ENCODE assay signal across 11 cellular contexts in genomic region chr10:28734940-28735759, GRCh38. TPM values are rescaled to one million over a fixed set of nuclear protein-coding genes. Genes with fewer than 3 reads are reported as not detected.
DNase-seq lines count a peak whose midpoint lies in the region; FAIRE-seq and TF ChIP-seq lines count a peak whose summit lies in the region.
"Had no signal": no experiment of that assay in that cellular context is flagged by ENCODE, and none has a peak within 500 bp of the region (broad histone marks: within the 10 kb centered on the region; RNA-seq: fewer than 3 reads in every experiment).

No MANE protein-coding gene starts in this region.

- TF ChIP-seq CTCF in epithelial cell of proximal tubule (conservative IDR thresholded peaks at IDR 0.05; ENCODE audit: low read depth, low read length) (no peak), osteocyte (IDR thresholded peaks at IDR 0.05) (no peak)

- no peak overlapping the region for H3K4me3 ChIP-seq in epithelial cell of proximal tubule (ENCODE audit: low read depth, low read length)
- H3K4me3 ChIP-seq: gastrocnemius medialis, uterus had no signal

- H3K4me1 Mint-ChIP-seq in osteocyte (ENCODE audit: unreplicated experiment) = peaks cover 17% of the 10 kb centered on the region
- peaks cover 2% of the 10 kb centered on the region for H3K4me1 Mint-ChIP-seq in activated naive CD8-positive, alpha-beta T cell treated with anti-CD3 and anti-CD28 coated beads for 36 hours

- peak; percentile 95 for DNase-seq in RCC 7860 (ENCODE audit: low spot score)
- DNase-seq in epithelial cell of proximal tubule (ENCODE audit: low read depth) = peak; percentile 94
- DNase-seq in osteocyte (ENCODE audit: extremely low spot score, unreplicated experiment) = peak; percentile 87
- no peak for DNase-seq in GOT3 (lab: John Stamatoyannopoulos, UW)
- DNase-seq in NCI-H2107 treated with DMSO at 0.1 percent for 48 hours (lab: John Stamatoyannopoulos, UW; ENCODE audit: unreplicated experiment) = no peak
- DNase-seq in frontal cortex (ENCODE audit: low spot score in 2 of 2) = no peak
- DNase-seq in activated naive CD8-positive, alpha-beta T cell treated with anti-CD3 and anti-CD28 coated beads for 36 hours = no peak
- DNase-seq: gastrocnemius medialis, NCI-H2081 treated with DMSO at 0.1 percent for 48 hours had no signal

- no peaks in the 10 kb centered on the region for H3K36me3 Mint-ChIP-seq in osteocyte (ENCODE audit: unreplicated experiment)
- no peaks in the 10 kb centered on the region for H3K36me3 Mint-ChIP-seq in activated naive CD8-positive, alpha-beta T cell treated with anti-CD3 and anti-CD28 coated beads for 36 hours

- H3K4me3 Mint-ChIP-seq in osteocyte (ENCODE audit: unreplicated experiment) = no peak overlapping the region
- no peak overlapping the region for H3K4me3 Mint-ChIP-seq in activated naive CD8-positive, alpha-beta T cell treated with anti-CD3 and anti-CD28 coated beads for 36 hours

- FAIRE-seq in G401.6 (lab: Jason Lieb, UNC) (peak; percentile 91), RCC 7860 (lab: Jason Lieb, UNC) (peak; percentile 90), frontal cortex (lab: Jason Lieb, UNC) (no peak)

- H3K27ac Mint-ChIP-seq in osteocyte (ENCODE audit: unreplicated experiment) = peak overlapping the region; percentile 79
- no peak overlapping the region for H3K27ac Mint-ChIP-seq in activated naive CD8-positive, alpha-beta T cell treated with anti-CD3 and anti-CD28 coated beads for 36 hours

- H3K27me3 Mint-ChIP-seq in osteocyte (ENCODE audit: unreplicated experiment) = peaks cover 20% of the 10 kb centered on the region
- H3K27me3 Mint-ChIP-seq in activated naive CD8-positive, alpha-beta T cell treated with anti-CD3 and anti-CD28 coated beads for 36 hours = peaks cover 12% of the 10 kb centered on the region

- H3K9me3 Mint-ChIP-seq in osteocyte (ENCODE audit: unreplicated experiment) = peaks cover 7% of the 10 kb centered on the region
- H3K9me3 Mint-ChIP-seq in activated naive CD8-positive, alpha-beta T cell treated with anti-CD3 and anti-CD28 coated beads for 36 hours = peaks cover 1% of the 10 kb centered on the region

RNA-seq across cellular contexts. Expression of gene BAMBI, which starts 57.8 kb away (rescaled TPM):
- 12.6 and 16.0 TPM in 2 replicates for total RNA-seq in epithelial cell of proximal tubule
- total RNA-seq in osteocyte = 6.1 and 6.8 TPM in 2 replicates
- total RNA-seq in frontal cortex = 4.5 TPM
- under 1 TPM; 0.44 to 0.68 TPM for total RNA-seq in activated naive CD8-positive, alpha-beta T cell treated with anti-CD3 and anti-CD28 coated beads for 36 hours

Comparison
In these comparisons a context has a peak if more than half of its experiments do, and no peak if none do; other contexts are left out.
1. DNase-seq: peak in RCC 7860 (single experiment), epithelial cell of proximal tubule (single experiment) and osteocyte (single experiment); none in GOT3 (single experiment), NCI-H2107 treated with DMSO at 0.1 percent for 48 hours (single experiment), frontal cortex (0 of 2) and activated naive CD8-positive, alpha-beta T cell treated with anti-CD3 and anti-CD28 coated beads for 36 hours (single experiment).